In genomic region chr21:46000731-46001641, GRCh38 we compare ENCODE assay signal across 12 cellular contexts. TPM values are rescaled to one million over a fixed set of nuclear protein-coding genes. Genes with fewer than 3 reads are reported as not detected.
DNase-seq lines count a peak whose midpoint lies in the region; TF ChIP-seq lines count a peak whose summit lies in the region.
"Had no signal": no experiment of that assay in that cellular context is flagged by ENCODE, and none has a peak within 500 bp of the region (broad histone marks: within the 10 kb centered on the region; RNA-seq: fewer than 3 reads in every experiment).

No MANE protein-coding gene starts in this region.

- H3K27me3 ChIP-seq in transverse colon = no peaks in the 10 kb centered on the region
- H3K27me3 ChIP-seq: gastrocnemius medialis, neutrophil, vagina had no signal

- TF ChIP-seq POLR2A in lower leg skin (IDR thresholded peaks at IDR 0.05) (no peak), transverse colon (IDR thresholded peaks at IDR 0.05) (no peak)

- H3K4me3 ChIP-seq in lower leg skin (ENCODE audit: low read depth, poor library complexity, severe bottlenecking) = no peak overlapping the region
- H3K4me3 ChIP-seq in transverse colon = no peak overlapping the region
- H3K4me3 ChIP-seq: gastrocnemius medialis, vagina had no signal

- TF ChIP-seq EP300 in transverse colon (IDR thresholded peaks at IDR 0.05; ENCODE audit: low read depth) = no peak

- intact Hi-C loops in lower leg skin (cut with DNase I; ENCODE audit: low total_unique reads) (no loop called here), transverse colon (cut with DNase I; ENCODE audit: low total_unique reads) (no loop called here)

- peak overlapping the region; percentile 46 to 86 (median 60) for H3K27ac ChIP-seq in transverse colon
- H3K27ac ChIP-seq: neutrophil, vagina had no signal

- TF ChIP-seq CTCF in lower leg skin (IDR thresholded peaks at IDR 0.05) (no peak), transverse colon (IDR thresholded peaks at IDR 0.05) (no peak)

- DNase-seq in activated naive CD4-positive, alpha-beta T cell treated with anti-CD3 and anti-CD28 coated beads, Interleukin-2, amount 50 U/mL, for 16 hours = peak; percentile 8
- DNase-seq in activated naive CD4-positive, alpha-beta T cell treated with Interleukin-2 at 50 U/mL for 16 hours = no peak
- DNase-seq in ecto neural progenitor cell (ENCODE audit: low spot score) (peak; percentile 44), lower leg skin (ENCODE audit: low spot score in 2 of 2) (peak; percentile 11 to 84), transverse colon (peak; percentile 11), globus pallidus (ENCODE audit: low spot score) (no peak), OCI-M2 (lab: John Stamatoyannopoulos, UW; ENCODE audit: unreplicated experiment) (no peak), NCI-H1105 (lab: John Stamatoyannopoulos, UW) (no peak)
- DNase-seq: activated CD4-positive, alpha-beta T cell treated with anti-CD3 and anti-CD28 coated beads, Interleukin-2, amount 50 U/mL, for 4 hours; gastrocnemius medialis had no signal

- no peaks in the 10 kb centered on the region for H3K9me3 ChIP-seq in transverse colon
- H3K9me3 ChIP-seq: gastrocnemius medialis, neutrophil, vagina had no signal

- H3K4me1 ChIP-seq in transverse colon = no peaks in the 10 kb centered on the region
- H3K4me1 ChIP-seq: gastrocnemius medialis, vagina had no signal

- peaks cover 0 to 9% (median 0%) of the 10 kb centered on the region in 4 donors for H3K36me3 ChIP-seq in transverse colon
- H3K36me3 ChIP-seq: neutrophil had no signal

- whole genome bisulfite sequencing in lower leg skin, 2 donors = 85 to 86% methylated on average over 37 to 41 of the region's 44 CpGs
- 75% methylated on average over 44 of the region's 44 CpGs; no CpG with 5 or more reads in 1 of the 2 donors for whole genome bisulfite sequencing in transverse colon (ENCODE audit: low coverage in 1 of 2), 2 donors

- in situ Hi-C loops in transverse colon (cut with MboI; ENCODE audit: low pct_ligation_motif_present in 1 of 4, low pct_unique_long_range_greater_than_20kb in 1 of 4, low sequenced_read_pairs in 3 of 4) = no loop called here

RNA-seq across cellular contexts. Expression of gene COL6A1, which starts 19.4 kb away (rescaled TPM):
- total RNA-seq in lower leg skin (100 to 1,000 TPM in 3 of 4 donors, 10 to 100 TPM in 1; 94.9 to 265 (median 133) TPM), transverse colon (100 to 1,000 TPM; 166 to 580 (median 346) TPM)

Comparison
In these comparisons a context has a peak if more than half of its experiments do, and no peak if none do; other contexts are left out.
1. DNase-seq: peak in activated naive CD4-positive, alpha-beta T cell treated with anti-CD3 and anti-CD28 coated beads, Interleukin-2, amount 50 U/mL, for 16 hours (single experiment), ecto neural progenitor cell (single experiment), lower leg skin (2 of 2) and transverse colon (single experiment); none in activated naive CD4-positive, alpha-beta T cell treated with Interleukin-2 at 50 U/mL for 16 hours (single experiment), globus pallidus (single experiment), OCI-M2 (single experiment) and NCI-H1105 (single experiment).